In genomic region chr14:68399971-68400370, GRCh38 we compare ENCODE assay signal across 15 cellular contexts.
DNase-seq lines count a peak whose midpoint lies in the region; ATAC-seq and TF ChIP-seq lines count a peak whose summit lies in the region.
"Had no signal": no experiment of that assay in that cellular context is flagged by ENCODE, and none has a peak within 500 bp of the region (broad histone marks: within the 10 kb centered on the region; RNA-seq: fewer than 3 reads in every experiment).

No MANE protein-coding gene starts in this region.

- no TSS peak for BruUV-seq in Caco-2 (replicated peaks; lab: Mats Ljungman, UMichigan)

- POLR2A ChIA-PET in Caco-2 (lab: Charles Lee): no interaction called here

- peaks cover 50% of the 10 kb centered on the region for H3K4me1 ChIP-seq in Caco-2
- peaks cover 53% of the 10 kb centered on the region for H3K4me1 ChIP-seq in OCI-LY1 (ENCODE audit: insufficient read depth, low read length, severe bottlenecking)
- H3K4me1 ChIP-seq in rectal smooth muscle tissue (ENCODE audit: control insufficient read depth, insufficient read depth, low read length): peaks cover 39% of the 10 kb centered on the region
- peaks cover 17% of the 10 kb centered on the region for H3K4me1 ChIP-seq in foreskin keratinocyte

- H3K27ac ChIP-seq in OCI-LY1 (ENCODE audit: low read depth, low read length, poor library complexity, severe bottlenecking): peak overlapping the region; percentile 20
- peak overlapping the region; percentile 94 for H3K27ac ChIP-seq in epithelial cell of prostate
- peak overlapping the region; percentile 64 for H3K27ac ChIP-seq in rectal smooth muscle tissue (ENCODE audit: low read depth, low read length)
- H3K27ac ChIP-seq in foreskin keratinocyte: no peak overlapping the region

- H4K20me1 ChIP-seq in OCI-LY1 (ENCODE audit: insufficient read depth, low read length): no peaks in the 10 kb centered on the region

- CTCF ChIA-PET in Caco-2 (lab: Charles Lee): interaction anchor here (0.7 kb wide), 1 partner anchor 390 kb away, joined by 3 read pairs; no protein-coding TSS in a partner anchor

- no peak overlapping the region for H3K9ac ChIP-seq in OCI-LY1 (ENCODE audit: low read length)
- no peak overlapping the region for H3K9ac ChIP-seq in rectal smooth muscle tissue (ENCODE audit: low read length)

- H3K79me2 ChIP-seq in OCI-LY1 (ENCODE audit: insufficient read depth, low read length): no peaks in the 10 kb centered on the region

- intact Hi-C loops in Caco-2 (cut with micrococcal nuclease; ENCODE audit: unreplicated experiment): loop anchor here (5.0 kb wide), 1 partner anchor 67 kb away; no protein-coding TSS in a partner anchor

- no peaks in the 10 kb centered on the region for H3K9me2 ChIP-seq in OCI-LY1 (ENCODE audit: low read depth, low read length)

- no peak overlapping the region for H3K4me3 ChIP-seq in Caco-2 (ENCODE audit: low read depth, low read length)
- no peak overlapping the region for H3K4me3 ChIP-seq in OCI-LY1 (ENCODE audit: low read depth, low read length, poor library complexity, severe bottlenecking)
- no peak overlapping the region for H3K4me3 ChIP-seq in rectal smooth muscle tissue (ENCODE audit: low read length)
- H3K4me3 ChIP-seq: lung had no signal

- H3K27ac Mint-ChIP-seq in Caco-2 (ENCODE audit: unreplicated experiment): peak overlapping the region; percentile 61
- H3K27ac Mint-ChIP-seq: activated CD4-positive, alpha-beta memory T cell treated with anti-CD3 and anti-CD28 coated beads, Interleukin-2, amount 10 ng/mL, durations not matched to agents 7 days and 5 days had no signal

- H3K4me2 ChIP-seq in OCI-LY1 (ENCODE audit: low read length): no peak overlapping the region

- no peak for TF ChIP-seq CTCF in Caco-2 (IDR thresholded peaks at IDR 0.05; ENCODE audit: insufficient read depth in 1 of 2, low read depth in 1 of 2, low read length in 1 of 2, severe bottlenecking in 1 of 2, unreplicated experiment in 1 of 2)
- no peak for TF ChIP-seq CTCF in OCI-LY1 (IDR thresholded peaks at IDR 0.05; ENCODE audit: low read length)
- TF ChIP-seq CTCF in foreskin keratinocyte (conservative IDR thresholded peaks at IDR 0.05): no peak

- no peaks in the 10 kb centered on the region for H3K36me3 Mint-ChIP-seq in Caco-2 (ENCODE audit: insufficient read depth, unreplicated experiment)

- no peaks in the 10 kb centered on the region for H3K9me3 Mint-ChIP-seq in Caco-2 (ENCODE audit: unreplicated experiment)
- H3K9me3 Mint-ChIP-seq: activated CD4-positive, alpha-beta memory T cell treated with anti-CD3 and anti-CD28 coated beads, Interleukin-2, amount 10 ng/mL, durations not matched to agents 7 days and 5 days had no signal

- H3K27me3 ChIP-seq in Caco-2 (replicated peaks; ENCODE audit: control insufficient read depth, insufficient read depth, low read length) (no peaks in the 10 kb centered on the region), OCI-LY1 (ENCODE audit: insufficient read depth, low read length) (no peaks in the 10 kb centered on the region), rectal smooth muscle tissue (ENCODE audit: control insufficient read depth, insufficient read depth, low read length) (no peaks in the 10 kb centered on the region), foreskin keratinocyte (no peaks in the 10 kb centered on the region)

- H3K36me3 ChIP-seq in Caco-2 (ENCODE audit: control insufficient read depth, insufficient read depth, low read length): no peaks in the 10 kb centered on the region; the same call in 1 of the 2 replicates
- H3K36me3 ChIP-seq in OCI-LY1 (ENCODE audit: insufficient read depth, low read length): no peaks in the 10 kb centered on the region
- H3K36me3 ChIP-seq in rectal smooth muscle tissue (ENCODE audit: control insufficient read depth, insufficient read depth, low read length): no peaks in the 10 kb centered on the region

- DNase-seq in Caco-2 (no peak), epithelial cell of prostate (ENCODE audit: low read depth, low spot score) (no peak), retina (no peak), foreskin keratinocyte (no peak)
- no peak for DNase-seq in activated CD4-positive, alpha-beta T cell treated with anti-CD3 and anti-CD28 coated beads for 48 hours
- DNase-seq: activated CD4-positive, alpha-beta memory T cell treated with anti-CD3 and anti-CD28 coated beads, Interleukin-2, amount 10 ng/mL, durations not matched to agents 7 days and 5 days; activated T-cell treated with anti-CD3 and anti-CD28 coated beads, Interleukin-2, amount 50 U/mL, for 48 hours; cerebellar nuclear complex; NCI-H1417 treated with DMSO at 0.1 percent for 48 hours; nucleus accumbens; stimulated activated CD4-positive, alpha-beta T cell treated with anti-CD3 and anti-CD28 coated beads, Interleukin-4, amount 100 ng/mL, for 4 hours had no signal

- peaks cover 28% of the 10 kb centered on the region for H3K4me1 Mint-ChIP-seq in Caco-2 (ENCODE audit: low read depth, unreplicated experiment)

- H2AFZ ChIP-seq in OCI-LY1 (ENCODE audit: low read length): no peak overlapping the region

- H3K9me3 ChIP-seq in Caco-2 (no peaks in the 10 kb centered on the region), OCI-LY1 (ENCODE audit: low read length) (no peaks in the 10 kb centered on the region)

- no peaks in the 10 kb centered on the region for H3K27me3 Mint-ChIP-seq in Caco-2 (ENCODE audit: insufficient read depth, unreplicated experiment)
- H3K27me3 Mint-ChIP-seq: activated CD4-positive, alpha-beta memory T cell treated with anti-CD3 and anti-CD28 coated beads, Interleukin-2, amount 10 ng/mL, durations not matched to agents 7 days and 5 days had no signal

- no peak overlapping the region for H3K4me3 Mint-ChIP-seq in Caco-2 (ENCODE audit: unreplicated experiment)
- H3K4me3 Mint-ChIP-seq: activated CD4-positive, alpha-beta memory T cell treated with anti-CD3 and anti-CD28 coated beads, Interleukin-2, amount 10 ng/mL, durations not matched to agents 7 days and 5 days had no signal

- no peak for ATAC-seq in foreskin keratinocyte
- ATAC-seq in SK-N-SH treated with all-trans-retinoic acid at 6 μM for 48 hours: no peak

- H3F3A ChIP-seq in OCI-LY1 (ENCODE audit: insufficient read depth, low read length): peaks cover 10% of the 10 kb centered on the region

TF ChIP-seq in SK-N-SH treated with all-trans-retinoic acid at 6 μM for 48 hours, 23 proteins besides CTCF, POLR2A, EP300 and RAD21:
- TF ChIP-seq ZNF70 (CRISPR knock-in tag; IDR thresholded peaks at IDR 0.05): no peak
